In genomic region chr6:8983202-8983688, GRCh38 we compare ENCODE assay signal across 8 cellular contexts.
DNase-seq lines count a peak whose midpoint lies in the region; ATAC-seq and TF ChIP-seq lines count a peak whose summit lies in the region.

No MANE protein-coding gene starts in this region.

- no peaks in the 10 kb centered on the region for H3K9me2 ChIP-seq in DOHH2 (replicated peaks; ENCODE audit: control insufficient read depth, low read length)

- H3K27me3 Mint-ChIP-seq in neural progenitor cell (ENCODE audit: insufficient read depth, low read depth) = peaks cover 9% of the 10 kb centered on the region

- no peaks in the 10 kb centered on the region for H3K79me2 ChIP-seq in DOHH2 (ENCODE audit: control insufficient read depth, low read length)
- no peaks in the 10 kb centered on the region for H3K79me2 ChIP-seq in OCI-LY3 (ENCODE audit: low read length)
- no peaks in the 10 kb centered on the region for H3K79me2 ChIP-seq in neural progenitor cell (ENCODE audit: low read depth)

- no peaks in the 10 kb centered on the region for H3K4me1 ChIP-seq in DOHH2 (ENCODE audit: control insufficient read depth, low read length)
- H3K4me1 ChIP-seq in OCI-LY3 (ENCODE audit: low read length) = no peaks in the 10 kb centered on the region
- peaks cover 11% of the 10 kb centered on the region for H3K4me1 ChIP-seq in neural progenitor cell
- no peaks in the 10 kb centered on the region for H3K4me1 ChIP-seq in thoracic aorta (ENCODE audit: control insufficient read depth in 1 of 2, low read depth in 2 of 2)

- H3K9me3 Mint-ChIP-seq in neural progenitor cell = peaks cover 3% of the 10 kb centered on the region

- DNase-seq in HuH-7 (ENCODE audit: low spot score) (peak; percentile 38), fibroblast of mammary gland (ENCODE audit: low read depth) (peak; percentile 52), neural progenitor cell (ENCODE audit: low spot score) (peak; percentile 92), thoracic aorta (ENCODE audit: low spot score) (peak; percentile 9)
- peak; percentile 47 for DNase-seq in activated T-cell treated with anti-CD3 and anti-CD28 coated beads, Interleukin-2, amount 50 U/mL, for 1 hour

- H3K36me3 Mint-ChIP-seq in neural progenitor cell = no peaks in the 10 kb centered on the region

- H3K4me3 Mint-ChIP-seq in neural progenitor cell = no peak overlapping the region

- ATAC-seq in GM21576 (IDR thresholded peaks at IDR 0.05; ENCODE audit: unreplicated experiment) (peak; percentile 96), thoracic aorta (ENCODE audit: insufficient number of reproducible peaks, low FRiP score, low read depth) (no peak)

- no peak overlapping the region for H3K27ac Mint-ChIP-seq in neural progenitor cell

- H3K36me3 ChIP-seq in DOHH2 (ENCODE audit: control insufficient read depth, low read length) (no peaks in the 10 kb centered on the region), OCI-LY3 (replicated peaks; ENCODE audit: low read depth, low read length) (no peaks in the 10 kb centered on the region), neural progenitor cell (no peaks in the 10 kb centered on the region), thoracic aorta (no peaks in the 10 kb centered on the region)

- no peaks in the 10 kb centered on the region for H3K9me3 ChIP-seq in DOHH2 (ENCODE audit: control insufficient read depth, insufficient read depth, low read length)
- H3K9me3 ChIP-seq in OCI-LY3 (ENCODE audit: insufficient read depth, low read length) = no peaks in the 10 kb centered on the region
- no peaks in the 10 kb centered on the region for H3K9me3 ChIP-seq in neural progenitor cell (ENCODE audit: low read depth)
- no peaks in the 10 kb centered on the region for H3K9me3 ChIP-seq in thoracic aorta

- H3K27ac ChIP-seq in DOHH2 (ENCODE audit: low read depth, low read length) (no peak overlapping the region), OCI-LY3 (ENCODE audit: low read length) (no peak overlapping the region), neural progenitor cell (no peak overlapping the region), thoracic aorta (no peak overlapping the region)

- TF ChIP-seq CTCF in DOHH2 (IDR thresholded peaks at IDR 0.05; ENCODE audit: low read depth, low read length, poor library complexity, severe bottlenecking) (peak; percentile 94), OCI-LY3 (IDR thresholded peaks at IDR 0.05; ENCODE audit: low read depth, low read length) (peak; percentile 67), fibroblast of mammary gland (conservative IDR thresholded peaks at IDR 0.05; ENCODE audit: control insufficient read depth, insufficient read depth, low read depth, low read length) (peak; percentile 89), neural progenitor cell (IDR thresholded peaks at IDR 0.05) (peak; percentile 99), thoracic aorta (IDR thresholded peaks at IDR 0.05) (peak; percentile 80)

- H3K9ac ChIP-seq in OCI-LY3 (ENCODE audit: low read length) = no peak overlapping the region
- no peak overlapping the region for H3K9ac ChIP-seq in neural progenitor cell

- no peaks in the 10 kb centered on the region for H3F3A ChIP-seq in DOHH2 (ENCODE audit: control insufficient read depth, insufficient read depth)
- no peaks in the 10 kb centered on the region for H3F3A ChIP-seq in neural progenitor cell (ENCODE audit: low read depth)

- no peaks in the 10 kb centered on the region for H4K20me1 ChIP-seq in DOHH2 (ENCODE audit: control insufficient read depth, insufficient read depth, low read depth, low read length)
- no peaks in the 10 kb centered on the region for H4K20me1 ChIP-seq in OCI-LY3 (ENCODE audit: insufficient read depth, low read length)
- H4K20me1 ChIP-seq in neural progenitor cell (ENCODE audit: low read depth) = no peaks in the 10 kb centered on the region

- H3K4me2 ChIP-seq in DOHH2 (ENCODE audit: low read length) (no peak overlapping the region), OCI-LY3 (ENCODE audit: low read length) (peak overlapping the region; percentile 39), neural progenitor cell (no peak overlapping the region)

- H3K4me3 ChIP-seq in DOHH2 (ENCODE audit: low read length) (no peak overlapping the region), OCI-LY3 (ENCODE audit: low read length) (no peak overlapping the region), fibroblast of mammary gland (ENCODE audit: control insufficient read depth, low read depth, low read length) (no peak overlapping the region), neural progenitor cell (no peak overlapping the region), thoracic aorta (no peak overlapping the region)

- H3K27me3 ChIP-seq in DOHH2 (ENCODE audit: control insufficient read depth, low read length) (no peaks in the 10 kb centered on the region), OCI-LY3 (ENCODE audit: low read depth, low read length) (no peaks in the 10 kb centered on the region), neural progenitor cell (peaks cover 11% of the 10 kb centered on the region), thoracic aorta (replicated peaks; ENCODE audit: insufficient read depth) (no peaks in the 10 kb centered on the region)

- no peak overlapping the region for H2AFZ ChIP-seq in OCI-LY3 (ENCODE audit: low read depth, low read length)
- no peak overlapping the region for H2AFZ ChIP-seq in neural progenitor cell (replicated peaks)

- H3K4me1 Mint-ChIP-seq in neural progenitor cell = peaks cover 13% of the 10 kb centered on the region

Comparison
In these comparisons a context has a peak if more than half of its experiments do, and no peak if none do; other contexts are left out.
1. DNase-seq: peak in every context shown above with its lines; median percentile 92 in neural progenitor cell; 52 in fibroblast of mammary gland; 47 in activated T-cell treated with anti-CD3 and anti-CD28 coated beads, Interleukin-2, amount 50 U/mL, for 1 hour; 38 in HuH-7; 9 in thoracic aorta.